Comparison of ENCODE assay signal across 7 cellular contexts in the genomic region with DNA sequence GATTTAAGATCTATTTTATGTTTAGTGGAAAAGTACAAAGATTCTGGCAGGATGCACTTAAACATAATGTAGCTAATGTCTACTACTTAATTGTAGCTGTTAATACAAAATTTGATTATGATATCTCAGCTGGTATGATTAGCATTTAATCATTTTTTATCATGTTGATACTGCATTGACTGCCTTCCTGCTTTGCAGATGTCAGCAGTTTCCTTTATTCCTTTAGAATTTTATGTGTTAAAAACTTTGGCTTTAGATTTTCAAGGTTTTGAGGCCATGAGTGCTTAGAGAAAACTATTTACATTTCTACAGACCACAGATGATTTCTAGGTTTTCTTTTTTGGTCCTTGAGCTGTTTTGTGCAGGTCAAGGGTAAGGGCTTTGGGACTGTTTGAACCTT.
"Had no signal": no experiment of that assay in that cellular context is flagged by ENCODE, and none has a peak within 500 bp of the region (broad histone marks: within the 10 kb centered on the region; RNA-seq: fewer than 3 reads in every experiment).

No MANE protein-coding gene starts in this region.

- H3K4me2 ChIP-seq: KMS-11 had no signal

- H3K27ac ChIP-seq: HL-60, KMS-11 had no signal

- FAIRE-seq: HepG2, HTR-8/SVneo, K562 had no signal

- H3K4me3 ChIP-seq: K562 had no signal

- ATAC-seq: HepG2, K562 had no signal

- DNase-seq: KBM-7, KG1 had no signal

- H3K9ac ChIP-seq: KMS-11 had no signal
